In the genomic region with DNA sequence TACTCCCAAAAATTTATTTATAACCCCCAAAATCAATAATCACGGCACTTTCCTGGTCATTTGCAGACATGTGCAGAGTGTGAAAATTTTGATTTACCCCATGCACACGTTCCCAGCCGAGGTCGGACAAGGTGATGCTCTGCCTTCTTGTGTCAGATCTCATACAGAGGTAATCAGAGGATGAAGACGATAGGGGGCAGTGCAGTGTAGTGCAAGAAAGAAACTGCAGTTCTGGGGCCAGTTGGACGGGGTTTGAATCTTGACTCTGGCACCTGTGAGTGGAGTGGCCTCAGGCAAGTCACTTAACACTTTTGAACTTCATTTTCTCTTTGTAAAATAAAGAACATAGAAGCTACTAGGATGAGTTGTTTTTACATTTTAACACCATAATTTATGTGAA, we compare ENCODE assay signal across 8 cellular contexts.
DNase-seq lines count a peak whose midpoint lies in the region; ATAC-seq and TF ChIP-seq lines count a peak whose summit lies in the region.

No MANE protein-coding gene starts in this region.

- no peaks in the 10 kb centered on the region for H3K27me3 ChIP-seq in PC-9 (ENCODE audit: insufficient read depth, low read depth)
- H3K27me3 ChIP-seq in left lung = no peaks in the 10 kb centered on the region

- H3K4me1 ChIP-seq in HEK293 (ENCODE audit: control insufficient read depth, insufficient read depth, low read length) (no peaks in the 10 kb centered on the region), PC-9 (replicated peaks; ENCODE audit: insufficient read depth) (peaks cover 3% of the 10 kb centered on the region; the same call in 1 of the 2 replicates), left lung (no peaks in the 10 kb centered on the region)

- no peaks in the 10 kb centered on the region for H4K20me1 ChIP-seq in PC-9 (ENCODE audit: insufficient read depth)

- POLR2A ChIA-PET in HEK293 (lab: Yijun Ruan, JAX) (no interaction called here), PC-9 (lab: Charles Lee; ENCODE audit: unreplicated experiment) (no interaction called here)

- no peaks in the 10 kb centered on the region for H3K79me2 ChIP-seq in PC-9 (ENCODE audit: low read depth)

- H3K27ac ChIP-seq in HEK293 (ENCODE audit: extremely low read depth, low read depth, low read length) = no peak overlapping the region
- H3K27ac ChIP-seq in PC-9 = no peak overlapping the region
- H3K27ac ChIP-seq in left lung = no peak overlapping the region

- H3K4me3 ChIP-seq in HEK293 (ENCODE audit: low read depth, low read length) = no peak overlapping the region
- no peak overlapping the region for H3K4me3 ChIP-seq in PC-9
- H3K4me3 ChIP-seq in astrocyte of the spinal cord (ENCODE audit: low read depth, low read length) = no peak overlapping the region
- no peak overlapping the region for H3K4me3 ChIP-seq in left lung

- H3K36me3 ChIP-seq in HEK293 (ENCODE audit: control insufficient read depth in 2 of 2, insufficient read depth in 1 of 2, low read length in 2 of 2) = no peaks in the 10 kb centered on the region
- no peaks in the 10 kb centered on the region for H3K36me3 ChIP-seq in PC-9 (ENCODE audit: low read depth)
- no peaks in the 10 kb centered on the region for H3K36me3 ChIP-seq in left lung

- no TSS peak for BruUV-seq in PC-9 (replicated peaks; lab: Mats Ljungman, UMichigan)

- intact Hi-C loops in PC-9 (cut with micrococcal nuclease; ENCODE audit: unreplicated experiment) (loop anchor here (1.0 to 10.0 kb wide), 5 partner anchors 117 to 643 kb away; partner anchors contain the start of gene NCBP2L), left lung (cut with DNase I) (no loop called here)

- in situ Hi-C loops in astrocyte of the spinal cord (cut with HindIII; ENCODE audit: low sequenced_read_pairs) = no loop called here

- CTCF ChIA-PET in HEK293 (lab: Yijun Ruan, JAX) (interaction anchor here (0.5 to 2.3 kb wide), 29 partner anchors 9 to 1588 kb away, joined by 3 to 12 read pairs (median 3); partner anchors contain the start of genes NCBP2L and TSC22D3), PC-9 (lab: Charles Lee) (interaction anchor here (0.5 to 1.0 kb wide), 3 partner anchors 89 to 216 kb away, joined by 3 to 7 read pairs (median 3); no protein-coding TSS in a partner anchor)

- H2AFZ ChIP-seq in PC-9 = no peak overlapping the region

- DNase-seq in D341Med (ENCODE audit: low spot score) = peak; percentile 24
- peak; percentile 40 to 52 for DNase-seq in PC-9
- DNase-seq in astrocyte of the spinal cord (ENCODE audit: low read depth, low spot score) = peak; percentile 40
- no peak for DNase-seq in left lung
- DNase-seq in NCI-H2029 (lab: John Stamatoyannopoulos, UW) = no peak

- ATAC-seq in left lung (peak; percentile 80), HG02588 (IDR thresholded peaks at IDR 0.05; ENCODE audit: unreplicated experiment) (no peak), GM18873 (IDR thresholded peaks at IDR 0.05; ENCODE audit: low FRiP score, unreplicated experiment) (no peak)

- H3F3A ChIP-seq in PC-9 (ENCODE audit: insufficient read depth, low read depth) = no peaks in the 10 kb centered on the region

- TF ChIP-seq CTCF in HEK293 (tag by site-specific recombination; IDR thresholded peaks at IDR 0.05) (no peak), PC-9 (conservative IDR thresholded peaks at IDR 0.05) (peak; percentile 88), astrocyte of the spinal cord (IDR thresholded peaks at IDR 0.05; ENCODE audit: low read depth, low read length) (peak; percentile 50), left lung (IDR thresholded peaks at IDR 0.05) (peak; percentile 24 to 33)

- peaks cover 2% of the 10 kb centered on the region; the same call in 1 of the 2 replicates for H3K9me2 ChIP-seq in PC-9 (ENCODE audit: insufficient read depth)

- no peaks in the 10 kb centered on the region for H3K9me3 ChIP-seq in HEK293 (ENCODE audit: control insufficient read depth, insufficient read depth, low read depth, low read length)
- H3K9me3 ChIP-seq in PC-9 (ENCODE audit: insufficient read depth, low read depth) = no peaks in the 10 kb centered on the region
- no peaks in the 10 kb centered on the region for H3K9me3 ChIP-seq in left lung

- H3K4me2 ChIP-seq in PC-9 = no peak overlapping the region

TF ChIP-seq in HEK293, 187 proteins besides CTCF, POLR2A, EP300 and RAD21:
- TF ChIP-seq KLF16 (tag by site-specific recombination; IDR thresholded peaks at IDR 0.05) (no peak), ZNF654 (tag by site-specific recombination; IDR thresholded peaks at IDR 0.05; ENCODE audit: low read depth) (peak; percentile 56)

Comparison
In these comparisons a context has a peak if more than half of its experiments do, and no peak if none do; other contexts are left out.
1. DNase-seq: peak in D341Med (single experiment), PC-9 (2 of 2) and astrocyte of the spinal cord (single experiment); none in left lung (0 of 2) and NCI-H2029 (single experiment).